ENCODE assay signal across 1 cellular context in genomic region chr15:45020222-45020900, GRCh38.
TF ChIP-seq lines count a peak whose summit lies in the region.
"Not testable (repeated sequence)": the region's sequence is repeated elsewhere in the genome, so short reads cannot be mapped to it uniquely, and the experiment has no call there.

No MANE protein-coding gene starts in this region.

TF ChIP-seq in HepG2, 621 proteins besides CTCF, POLR2A, EP300 and RAD21 (continued from another document):
- TF ChIP-seq, protein P1, sequence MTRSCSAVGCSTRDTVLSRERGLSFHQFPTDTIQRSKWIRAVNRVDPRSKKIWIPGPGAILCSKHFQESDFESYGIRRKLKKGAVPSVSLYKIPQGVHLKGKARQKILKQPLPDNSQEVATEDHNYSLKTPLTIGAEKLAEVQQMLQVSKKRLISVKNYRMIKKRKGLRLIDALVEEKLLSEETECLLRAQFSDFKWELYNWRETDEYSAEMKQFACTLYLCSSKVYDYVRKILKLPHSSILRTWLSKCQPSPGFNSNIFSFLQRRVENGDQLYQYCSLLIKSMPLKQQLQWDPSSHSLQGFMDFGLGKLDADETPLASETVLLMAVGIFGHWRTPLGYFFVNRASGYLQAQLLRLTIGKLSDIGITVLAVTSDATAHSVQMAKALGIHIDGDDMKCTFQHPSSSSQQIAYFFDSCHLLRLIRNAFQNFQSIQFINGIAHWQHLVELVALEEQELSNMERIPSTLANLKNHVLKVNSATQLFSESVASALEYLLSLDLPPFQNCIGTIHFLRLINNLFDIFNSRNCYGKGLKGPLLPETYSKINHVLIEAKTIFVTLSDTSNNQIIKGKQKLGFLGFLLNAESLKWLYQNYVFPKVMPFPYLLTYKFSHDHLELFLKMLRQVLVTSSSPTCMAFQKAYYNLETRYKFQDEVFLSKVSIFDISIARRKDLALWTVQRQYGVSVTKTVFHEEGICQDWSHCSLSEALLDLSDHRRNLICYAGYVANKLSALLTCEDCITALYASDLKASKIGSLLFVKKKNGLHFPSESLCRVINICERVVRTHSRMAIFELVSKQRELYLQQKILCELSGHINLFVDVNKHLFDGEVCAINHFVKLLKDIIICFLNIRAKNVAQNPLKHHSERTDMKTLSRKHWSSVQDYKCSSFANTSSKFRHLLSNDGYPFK (CRISPR knock-in tag; IDR thresholded peaks at IDR 0.05; ENCODE audit: borderline replicate concordance), result 0 out of 2 replicates have a peak, but pooled peaks have one; percentile 33
- 0 out of 2 replicates have a peak, but pooled peaks have one; percentile 10 for TF ChIP-seq ZNF574 (CRISPR knock-in tag; IDR thresholded peaks at IDR 0.05)
- TF ChIP-seq, protein P2, sequence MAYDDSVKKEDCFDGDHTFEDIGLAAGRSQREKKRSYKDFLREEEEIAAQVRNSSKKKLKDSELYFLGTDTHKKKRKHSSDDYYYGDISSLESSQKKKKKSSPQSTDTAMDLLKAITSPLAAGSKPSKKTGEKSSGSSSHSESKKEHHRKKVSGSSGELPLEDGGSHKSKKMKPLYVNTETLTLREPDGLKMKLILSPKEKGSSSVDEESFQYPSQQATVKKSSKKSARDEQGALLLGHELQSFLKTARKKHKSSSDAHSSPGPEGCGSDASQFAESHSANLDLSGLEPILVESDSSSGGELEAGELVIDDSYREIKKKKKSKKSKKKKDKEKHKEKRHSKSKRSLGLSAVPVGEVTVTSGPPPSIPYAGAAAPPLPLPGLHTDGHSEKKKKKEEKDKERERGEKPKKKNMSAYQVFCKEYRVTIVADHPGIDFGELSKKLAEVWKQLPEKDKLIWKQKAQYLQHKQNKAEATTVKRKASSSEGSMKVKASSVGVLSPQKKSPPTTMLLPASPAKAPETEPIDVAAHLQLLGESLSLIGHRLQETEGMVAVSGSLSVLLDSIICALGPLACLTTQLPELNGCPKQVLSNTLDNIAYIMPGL (CRISPR knock-in tag; IDR thresholded peaks at IDR 0.05; ENCODE audit: borderline replicate concordance in 1 of 2, low read depth in 1 of 2), result 0 out of 4 replicates have a peak, but pooled peaks of 1 of the 2 experiments have one; percentile 14
- 0 out of 2 replicates have a peak, but pooled peaks have one; percentile 22 for TF ChIP-seq GATAD2A (CRISPR knock-in tag; IDR thresholded peaks at IDR 0.05)
- peak; percentile 75 for TF ChIP-seq YY1 (IDR thresholded peaks at IDR 0.05; ENCODE audit: insufficient read depth, insufficient replicate concordance, low read depth, low read length)
- 0 out of 2 replicates have a peak, but pooled peaks have one; percentile 24 for TF ChIP-seq HDAC1 (CRISPR knock-in tag; IDR thresholded peaks at IDR 0.05)
- TF ChIP-seq TBX2 (CRISPR knock-in tag; IDR thresholded peaks at IDR 0.05; ENCODE audit: borderline replicate concordance), result peak; percentile 45; the same call in 1 of the 2 replicates
- TF ChIP-seq CEBPG (CRISPR knock-in tag; IDR thresholded peaks at IDR 0.05), result 0 out of 2 replicates have a peak, but pooled peaks have one; percentile 20
- TF ChIP-seq, protein P3, sequence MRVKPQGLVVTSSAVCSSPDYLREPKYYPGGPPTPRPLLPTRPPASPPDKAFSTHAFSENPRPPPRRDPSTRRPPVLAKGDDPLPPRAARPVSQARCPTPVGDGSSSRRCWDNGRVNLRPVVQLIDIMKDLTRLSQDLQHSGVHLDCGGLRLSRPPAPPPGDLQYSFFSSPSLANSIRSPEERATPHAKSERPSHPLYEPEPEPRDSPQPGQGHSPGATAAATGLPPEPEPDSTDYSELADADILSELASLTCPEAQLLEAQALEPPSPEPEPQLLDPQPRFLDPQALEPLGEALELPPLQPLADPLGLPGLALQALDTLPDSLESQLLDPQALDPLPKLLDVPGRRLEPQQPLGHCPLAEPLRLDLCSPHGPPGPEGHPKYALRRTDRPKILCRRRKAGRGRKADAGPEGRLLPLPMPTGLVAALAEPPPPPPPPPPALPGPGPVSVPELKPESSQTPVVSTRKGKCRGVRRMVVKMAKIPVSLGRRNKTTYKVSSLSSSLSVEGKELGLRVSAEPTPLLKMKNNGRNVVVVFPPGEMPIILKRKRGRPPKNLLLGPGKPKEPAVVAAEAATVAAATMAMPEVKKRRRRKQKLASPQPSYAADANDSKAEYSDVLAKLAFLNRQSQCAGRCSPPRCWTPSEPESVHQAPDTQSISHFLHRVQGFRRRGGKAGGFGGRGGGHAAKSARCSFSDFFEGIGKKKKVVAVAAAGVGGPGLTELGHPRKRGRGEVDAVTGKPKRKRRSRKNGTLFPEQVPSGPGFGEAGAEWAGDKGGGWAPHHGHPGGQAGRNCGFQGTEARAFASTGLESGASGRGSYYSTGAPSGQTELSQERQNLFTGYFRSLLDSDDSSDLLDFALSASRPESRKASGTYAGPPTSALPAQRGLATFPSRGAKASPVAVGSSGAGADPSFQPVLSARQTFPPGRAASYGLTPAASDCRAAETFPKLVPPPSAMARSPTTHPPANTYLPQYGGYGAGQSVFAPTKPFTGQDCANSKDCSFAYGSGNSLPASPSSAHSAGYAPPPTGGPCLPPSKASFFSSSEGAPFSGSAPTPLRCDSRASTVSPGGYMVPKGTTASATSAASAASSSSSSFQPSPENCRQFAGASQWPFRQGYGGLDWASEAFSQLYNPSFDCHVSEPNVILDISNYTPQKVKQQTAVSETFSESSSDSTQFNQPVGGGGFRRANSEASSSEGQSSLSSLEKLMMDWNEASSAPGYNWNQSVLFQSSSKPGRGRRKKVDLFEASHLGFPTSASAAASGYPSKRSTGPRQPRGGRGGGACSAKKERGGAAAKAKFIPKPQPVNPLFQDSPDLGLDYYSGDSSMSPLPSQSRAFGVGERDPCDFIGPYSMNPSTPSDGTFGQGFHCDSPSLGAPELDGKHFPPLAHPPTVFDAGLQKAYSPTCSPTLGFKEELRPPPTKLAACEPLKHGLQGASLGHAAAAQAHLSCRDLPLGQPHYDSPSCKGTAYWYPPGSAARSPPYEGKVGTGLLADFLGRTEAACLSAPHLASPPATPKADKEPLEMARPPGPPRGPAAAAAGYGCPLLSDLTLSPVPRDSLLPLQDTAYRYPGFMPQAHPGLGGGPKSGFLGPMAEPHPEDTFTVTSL (CRISPR knock-in tag; IDR thresholded peaks at IDR 0.05; ENCODE audit: borderline replicate concordance), result peak; percentile 21; the same call in 1 of the 2 replicates
- peak; percentile 50; the same call in 1 of the 2 replicates for TF ChIP-seq KDM5B (CRISPR knock-in tag; IDR thresholded peaks at IDR 0.05; ENCODE audit: borderline replicate concordance)
- TF ChIP-seq PHF21A (CRISPR knock-in tag; IDR thresholded peaks at IDR 0.05), result peak; percentile 21; the same call in 1 of the 2 replicates
- TF ChIP-seq FOXP1, SOX6 (IDR thresholded peaks at IDR 0.05): not testable (repeated sequence)
- TF ChIP-seq FOXP1 (CRISPR knock-in tag; IDR thresholded peaks at IDR 0.05), result peak; percentile 48; the same call in 1 of the 2 replicates
- peak; percentile 29; the same call in 1 of the 2 replicates for TF ChIP-seq FOXA3 (CRISPR knock-in tag; IDR thresholded peaks at IDR 0.05)
- TF ChIP-seq SALL1 (CRISPR knock-in tag; IDR thresholded peaks at IDR 0.05), result peak; percentile 47; the same call in 1 of the 2 replicates
- 0 out of 2 replicates have a peak, but pooled peaks have one; percentile 5 for TF ChIP-seq RARA (CRISPR knock-in tag; IDR thresholded peaks at IDR 0.05)
- peak; percentile 76; the same call in 1 of the 2 replicates for TF ChIP-seq ZBTB7A (CRISPR knock-in tag; IDR thresholded peaks at IDR 0.05)
- TF ChIP-seq, protein P4, sequence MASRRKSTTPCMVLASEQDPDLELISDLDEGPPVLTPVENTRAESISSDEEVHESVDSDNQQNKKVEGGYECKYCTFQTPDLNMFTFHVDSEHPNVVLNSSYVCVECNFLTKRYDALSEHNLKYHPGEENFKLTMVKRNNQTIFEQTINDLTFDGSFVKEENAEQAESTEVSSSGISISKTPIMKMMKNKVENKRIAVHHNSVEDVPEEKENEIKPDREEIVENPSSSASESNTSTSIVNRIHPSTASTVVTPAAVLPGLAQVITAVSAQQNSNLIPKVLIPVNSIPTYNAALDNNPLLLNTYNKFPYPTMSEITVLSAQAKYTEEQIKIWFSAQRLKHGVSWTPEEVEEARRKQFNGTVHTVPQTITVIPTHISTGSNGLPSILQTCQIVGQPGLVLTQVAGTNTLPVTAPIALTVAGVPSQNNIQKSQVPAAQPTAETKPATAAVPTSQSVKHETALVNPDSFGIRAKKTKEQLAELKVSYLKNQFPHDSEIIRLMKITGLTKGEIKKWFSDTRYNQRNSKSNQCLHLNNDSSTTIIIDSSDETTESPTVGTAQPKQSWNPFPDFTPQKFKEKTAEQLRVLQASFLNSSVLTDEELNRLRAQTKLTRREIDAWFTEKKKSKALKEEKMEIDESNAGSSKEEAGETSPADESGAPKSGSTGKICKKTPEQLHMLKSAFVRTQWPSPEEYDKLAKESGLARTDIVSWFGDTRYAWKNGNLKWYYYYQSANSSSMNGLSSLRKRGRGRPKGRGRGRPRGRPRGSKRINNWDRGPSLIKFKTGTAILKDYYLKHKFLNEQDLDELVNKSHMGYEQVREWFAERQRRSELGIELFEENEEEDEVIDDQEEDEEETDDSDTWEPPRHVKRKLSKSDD (CRISPR knock-in tag; IDR thresholded peaks at IDR 0.05; ENCODE audit: low read depth), result 0 out of 2 replicates have a peak, but pooled peaks have one; percentile 25
- TF ChIP-seq SOX6 (CRISPR knock-in tag; IDR thresholded peaks at IDR 0.05), result 0 out of 2 replicates have a peak, but pooled peaks have one; percentile 21
- peak; percentile 68 for TF ChIP-seq ZNF687 (CRISPR knock-in tag; IDR thresholded peaks at IDR 0.05)
- 0 out of 2 replicates have a peak, but pooled peaks have one; percentile 8 for TF ChIP-seq SAP130 (CRISPR knock-in tag; IDR thresholded peaks at IDR 0.05; ENCODE audit: low read depth)
- peak; percentile 55; the same call in 1 of the 2 replicates for TF ChIP-seq ZNF772 (CRISPR knock-in tag; IDR thresholded peaks at IDR 0.05)
- TF ChIP-seq ZNF564 (CRISPR knock-in tag; IDR thresholded peaks at IDR 0.05), result 0 out of 2 replicates have a peak, but pooled peaks have one; percentile 47
- peak; percentile 79 for TF ChIP-seq HOXA3 (CRISPR knock-in tag; IDR thresholded peaks at IDR 0.05)
